In genomic region chr6:51384736-51385135, GRCh38 we compare ENCODE assay signal across 28 cellular contexts.
"Had no signal": no experiment of that assay in that cellular context is flagged by ENCODE, and none has a peak within 500 bp of the region (broad histone marks: within the 10 kb centered on the region; RNA-seq: fewer than 3 reads in every experiment).

No MANE protein-coding gene starts in this region.

- H3K79me2 ChIP-seq: parathyroid adenoma had no signal

- DNase-seq: natural killer cell; occipital lobe; ovary; posterior cingulate gyrus; psoas muscle; right cardiac atrium; right lobe of liver; spleen; stimulated activated CD4-positive, alpha-beta T cell treated with anti-CD3 and anti-CD28 coated beads, Interleukin-12 subunit alpha, Interleukin-12 subunit beta, amount 100 ng/mL, for 4 hours; stimulated activated CD4-positive, alpha-beta T cell treated with anti-CD3 and anti-CD28 coated beads, Interleukin-1b, Interleukin-23, amount 100 ng/mL, for 48 hours; stimulated activated CD4-positive, alpha-beta T cell treated with anti-CD3 and anti-CD28 coated beads, Interleukin-4, amount 100 ng/mL, for 1 hour; stimulated activated CD4-positive, alpha-beta T cell treated with anti-CD3 and anti-CD28 coated beads, Interleukin-4, amount 100 ng/mL, for 4 hours; stimulated activated CD8-positive, alpha-beta memory T cell treated with anti-CD3 and anti-CD28 coated beads, Interleukin-4, amount 100 ng/mL, for 48 hours; stimulated activated naive CD4-positive, alpha-beta T cell; stimulated activated naive CD8-positive, alpha-beta T cell treated with anti-CD3 and anti-CD28 coated beads, Interleukin-15, amount 100 ng/mL, for 72 hours; stimulated activated naive CD8-positive, alpha-beta T cell treated with anti-CD3 and anti-CD28 coated beads, Interleukin-15, Interleukin-2, amounts not matched to agents 100 U/mL and 50 U/mL, for 24 hours; substantia nigra; testis; tibial artery; transverse colon; upper lobe of right lung; uterus had no signal

- H3K4me3 ChIP-seq: neural progenitor cell, ovary, psoas muscle, right lobe of liver, skin epidermis, smooth muscle cell, spleen, suprapubic skin, testis, tibial artery, transverse colon, upper lobe of right lung, uterus had no signal

- H3K9me3 ChIP-seq: ovary, psoas muscle, right lobe of liver, testis, tibial artery, transverse colon, upper lobe of right lung, uterus had no signal

- H3K4me2 ChIP-seq: neural progenitor cell, smooth muscle cell had no signal

- H3K4me1 ChIP-seq: neural progenitor cell, parathyroid adenoma, psoas muscle, right lobe of liver, spleen, suprapubic skin, testis, tibial artery, transverse colon, upper lobe of right lung, uterus had no signal

- H3K9ac ChIP-seq: neural progenitor cell, parathyroid adenoma had no signal

- H3K36me3 ChIP-seq: neural progenitor cell, ovary, right lobe of liver, spleen, suprapubic skin, tibial artery, transverse colon, upper lobe of right lung, uterus had no signal

- H2AFZ ChIP-seq: neural progenitor cell, parathyroid adenoma had no signal

- H3K27ac ChIP-seq: neural progenitor cell, ovary, parathyroid adenoma, psoas muscle, right lobe of liver, skin epidermis, spleen, suprapubic skin, testis, tibial artery, transverse colon, upper lobe of right lung, uterus had no signal

- H3K27me3 ChIP-seq: neural progenitor cell, ovary, right lobe of liver, spleen, suprapubic skin, testis, tibial artery, transverse colon, upper lobe of right lung, uterus had no signal

- ATAC-seq: natural killer cell; psoas muscle; right cardiac atrium; right lobe of liver; stimulated activated memory B cell treated with anti-CD40 and anti-IgM and Interleukin-4, amounts not matched to agents 10 μg/mL and 1 μg/mL and 100 μg/mL, for 72 hours; stimulated activated naive CD8-positive, alpha-beta T cell treated with anti-CD3 and anti-CD28 coated beads, Interleukin-15, amount 100 ng/mL, for 72 hours; stimulated activated naive CD8-positive, alpha-beta T cell treated with anti-CD3 and anti-CD28 coated beads, Interleukin-15, Interleukin-2, amounts not matched to agents 100 U/mL and 50 U/mL, for 24 hours; upper lobe of right lung had no signal
